In genomic region chr3:185734725-185735096, GRCh38 we compare ENCODE assay signal across 15 cellular contexts.
DNase-seq lines count a peak whose midpoint lies in the region; ATAC-seq and TF ChIP-seq lines count a peak whose summit lies in the region.
"Had no signal": no experiment of that assay in that cellular context is flagged by ENCODE, and none has a peak within 500 bp of the region (broad histone marks: within the 10 kb centered on the region; RNA-seq: fewer than 3 reads in every experiment).

No MANE protein-coding gene starts in this region.

- H3K27me3 Mint-ChIP-seq in WTC11 (ENCODE audit: low read depth), result no peaks in the 10 kb centered on the region

- TF ChIP-seq CTCF in WTC11 (IDR thresholded peaks at IDR 0.05), result no peak

- H2AFZ ChIP-seq in ACC112 (ENCODE audit: low read length, unreplicated experiment), result no peak overlapping the region

- H3K4me3 ChIP-seq in ACC112 (ENCODE audit: low read depth, low read length) (no peak overlapping the region), HUES48 (ENCODE audit: low read depth, low read length) (no peak overlapping the region), mesodermal cell (ENCODE audit: extremely low read depth, insufficient read depth, low read length, poor library complexity, severe bottlenecking) (no peak overlapping the region)

- H3K27me3 ChIP-seq in ACC112 (ENCODE audit: insufficient read depth, low read length) (no peaks in the 10 kb centered on the region), HUES48 (ENCODE audit: control insufficient read depth, insufficient read depth, low read length) (no peaks in the 10 kb centered on the region)

- H3K9me3 ChIP-seq in HUES48 (ENCODE audit: control insufficient read depth, insufficient read depth, low read length) (no peaks in the 10 kb centered on the region), mesodermal cell (ENCODE audit: control insufficient read depth, low read length) (no peaks in the 10 kb centered on the region)

- WGBS in mesodermal cell (ENCODE audit: insufficient coverage in 2 of 2), 2 experiments, result no CpG with 5 or more reads among the region's 4 CpGs

- H3K4me1 Mint-ChIP-seq in WTC11, result peaks cover 64% of the 10 kb centered on the region
- H3K4me1 Mint-ChIP-seq: B cell had no signal

- H3K4me1 ChIP-seq in ACC112 (ENCODE audit: control insufficient read depth, insufficient read depth, low read length, unreplicated experiment) (peaks cover 83% of the 10 kb centered on the region), HUES48 (ENCODE audit: control insufficient read depth, insufficient read depth, low read length) (peaks cover 32% of the 10 kb centered on the region), mesodermal cell (ENCODE audit: control insufficient read depth, insufficient read depth, low read length, poor library complexity, severe bottlenecking) (peaks cover 58% of the 10 kb centered on the region)

- peaks cover 2% of the 10 kb centered on the region; the same call in 1 of the 2 replicates for H3K36me3 Mint-ChIP-seq in WTC11

- H3K27ac ChIP-seq in ACC112 (ENCODE audit: low read depth, low read length) (peak overlapping the region; percentile 99), HUES48 (ENCODE audit: low read depth, low read length) (peak overlapping the region; percentile 1), mesodermal cell (ENCODE audit: low read depth, low read length, severe bottlenecking) (peak overlapping the region; percentile 68)

- no peak for DNase-seq in WTC11 (ENCODE audit: low spot score)
- DNase-seq in activated T-cell treated with anti-CD3 and anti-CD28 coated beads, Interleukin-2, amount 50 U/mL, for 48 hours, result no peak
- DNase-seq in NAMALWA (ENCODE audit: low spot score), result no peak
- DNase-seq: ACHN; CD4-positive, alpha-beta T cell; KBM-7; NCI-H1105 treated with DMSO at 0.1 percent for 48 hours; NCI-H2029; NCI-H82 had no signal

- H3K27ac Mint-ChIP-seq in WTC11, result peak overlapping the region; percentile 95
- H3K27ac Mint-ChIP-seq: B cell; CD4-positive, alpha-beta T cell had no signal

- H3K36me3 ChIP-seq in ACC112 (ENCODE audit: insufficient read depth, low read length) (no peaks in the 10 kb centered on the region), HUES48 (ENCODE audit: control insufficient read depth, insufficient read depth, low read length) (no peaks in the 10 kb centered on the region), mesodermal cell (ENCODE audit: control insufficient read depth, insufficient read depth, low read length) (peaks cover 2% of the 10 kb centered on the region)

- CTCF ChIA-PET in WTC11 (lab: Charles Lee), result interaction anchor here (0.7 to 10.0 kb wide), 24 partner anchors 15 to 190 kb away, joined by 3 to 79 read pairs (median 6); no protein-coding TSS in a partner anchor

- no peak for ATAC-seq in WTC11
- no peak for ATAC-seq in GM18867 (IDR thresholded peaks at IDR 0.05; ENCODE audit: unreplicated experiment)
- ATAC-seq in GM21381 (IDR thresholded peaks at IDR 0.05; ENCODE audit: unreplicated experiment), result no peak

- no peaks in the 10 kb centered on the region for H3K9me3 Mint-ChIP-seq in WTC11
- H3K9me3 Mint-ChIP-seq: CD4-positive, alpha-beta T cell had no signal

- H3K4me3 Mint-ChIP-seq in WTC11, result no peak overlapping the region
- H3K4me3 Mint-ChIP-seq: B cell; CD4-positive, alpha-beta T cell had no signal

- peaks cover 85% of the 10 kb centered on the region for H3K79me2 ChIP-seq in ACC112 (ENCODE audit: control insufficient read depth, insufficient read depth, low read length, unreplicated experiment)

- POLR2A ChIA-PET in WTC11 (lab: Charles Lee), result interaction anchor here (0.9 to 1.3 kb wide), 2 partner anchors 24 to 88 kb away, joined by 3 to 5 read pairs; no protein-coding TSS in a partner anchor

- no peak overlapping the region for H3K9ac ChIP-seq in HUES48 (ENCODE audit: low read depth, low read length)

TF ChIP-seq in WTC11, 78 proteins besides CTCF, POLR2A, EP300 and RAD21:
- TF ChIP-seq PRDM15 (CRISPR knock-in tag; IDR thresholded peaks at IDR 0.05), result peak; percentile 78
- TF ChIP-seq, protein P1, sequence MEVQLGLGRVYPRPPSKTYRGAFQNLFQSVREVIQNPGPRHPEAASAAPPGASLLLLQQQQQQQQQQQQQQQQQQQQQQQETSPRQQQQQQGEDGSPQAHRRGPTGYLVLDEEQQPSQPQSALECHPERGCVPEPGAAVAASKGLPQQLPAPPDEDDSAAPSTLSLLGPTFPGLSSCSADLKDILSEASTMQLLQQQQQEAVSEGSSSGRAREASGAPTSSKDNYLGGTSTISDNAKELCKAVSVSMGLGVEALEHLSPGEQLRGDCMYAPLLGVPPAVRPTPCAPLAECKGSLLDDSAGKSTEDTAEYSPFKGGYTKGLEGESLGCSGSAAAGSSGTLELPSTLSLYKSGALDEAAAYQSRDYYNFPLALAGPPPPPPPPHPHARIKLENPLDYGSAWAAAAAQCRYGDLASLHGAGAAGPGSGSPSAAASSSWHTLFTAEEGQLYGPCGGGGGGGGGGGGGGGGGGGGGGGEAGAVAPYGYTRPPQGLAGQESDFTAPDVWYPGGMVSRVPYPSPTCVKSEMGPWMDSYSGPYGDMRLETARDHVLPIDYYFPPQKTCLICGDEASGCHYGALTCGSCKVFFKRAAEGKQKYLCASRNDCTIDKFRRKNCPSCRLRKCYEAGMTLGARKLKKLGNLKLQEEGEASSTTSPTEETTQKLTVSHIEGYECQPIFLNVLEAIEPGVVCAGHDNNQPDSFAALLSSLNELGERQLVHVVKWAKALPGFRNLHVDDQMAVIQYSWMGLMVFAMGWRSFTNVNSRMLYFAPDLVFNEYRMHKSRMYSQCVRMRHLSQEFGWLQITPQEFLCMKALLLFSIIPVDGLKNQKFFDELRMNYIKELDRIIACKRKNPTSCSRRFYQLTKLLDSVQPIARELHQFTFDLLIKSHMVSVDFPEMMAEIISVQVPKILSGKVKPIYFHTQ (CRISPR knock-in tag; IDR thresholded peaks at IDR 0.05), result no peak

Comparison
In these comparisons a context has a peak if more than half of its experiments do, and no peak if none do; other contexts are left out.
1. H3K27ac ChIP-seq: peak in every context shown above with its lines; median percentile 99 in ACC112; 68 in mesodermal cell; 1 in HUES48.